In genomic region chr19:58237324-58237723, GRCh38 we compare ENCODE assay signal across 26 cellular contexts.
"Had no signal": no experiment of that assay in that cellular context is flagged by ENCODE, and none has a peak within 500 bp of the region (broad histone marks: within the 10 kb centered on the region; RNA-seq: fewer than 3 reads in every experiment).

No MANE protein-coding gene starts in this region.

- H2AFZ ChIP-seq: parathyroid adenoma had no signal

- H3K27me3 ChIP-seq: neutrophil, right atrium auricular region, right lobe of liver, stomach, suprapubic skin, tibial artery, upper lobe of right lung had no signal

- H3K4me1 ChIP-seq: lower lobe of right lung, parathyroid adenoma, right atrium auricular region, right lobe of liver, stomach, suprapubic skin, tibial artery, upper lobe of right lung had no signal

- H3K9ac ChIP-seq: parathyroid adenoma had no signal

- H3K27ac ChIP-seq: lower lobe of right lung, neutrophil, parathyroid adenoma, right atrium auricular region, right lobe of liver, stomach, suprapubic skin, thoracic aorta, tibial artery, upper lobe of right lung had no signal

- H3K4me3 ChIP-seq: lower lobe of right lung, right atrium auricular region, right lobe of liver, stomach, suprapubic skin, thoracic aorta, tibial artery, upper lobe of right lung had no signal

- ATAC-seq: left cardiac atrium; left lobe of liver; left ventricle myocardium superior; lower lobe of right lung; naive thymus-derived CD8-positive, alpha-beta T cell; right lobe of liver; stimulated activated naive B cell treated with anti-CD40 and anti-IgM and Interleukin-4, amounts not matched to agents 10 μg/mL and 1 μg/mL and 100 μg/mL, for 72 hours; stimulated activated naive CD8-positive, alpha-beta T cell treated with anti-CD3 and anti-CD28 coated beads, Interleukin-15, Interleukin-2, amounts not matched to agents 100 U/mL and 50 U/mL, for 24 hours; upper lobe of right lung had no signal

- DNase-seq: hippocampal formation; kidney glomerular epithelial cell; left cardiac atrium; left ventricle myocardium superior; lower lobe of right lung; mammary epithelial cell; mesenchymal stem cell; naive thymus-derived CD8-positive, alpha-beta T cell; occipital lobe; right lobe of liver; stimulated activated CD4-positive, alpha-beta T cell treated with anti-CD3 and anti-CD28 coated beads, Interleukin-12 subunit alpha, Interleukin-12 subunit beta, amount 100 ng/mL, for 4 hours; stimulated activated CD4-positive, alpha-beta T cell treated with anti-CD3 and anti-CD28 coated beads, Interleukin-15, amount 100 ng/mL, for 24 hours; stimulated activated CD4-positive, alpha-beta T cell treated with anti-CD3 and anti-CD28 coated beads, Interleukin-2, amount 100 ng/mL, for 24 hours; stimulated activated CD4-positive, alpha-beta T cell treated with anti-CD3 and anti-CD28 coated beads, Interleukin-4, amount 100 ng/mL, for 1 hour; stimulated activated naive B cell treated with anti-CD40 and anti-IgM and Interleukin-4, amounts not matched to agents 10 μg/mL and 1 μg/mL and 100 μg/mL, for 72 hours; stimulated activated naive CD8-positive, alpha-beta T cell treated with anti-CD3 and anti-CD28 coated beads, Interleukin-15, Interleukin-2, amounts not matched to agents 100 U/mL and 50 U/mL, for 24 hours; stomach; tibial artery; trophoblast cell; upper lobe of right lung had no signal
